Comparison of ENCODE assay signal across 16 cellular contexts in genomic region chr7:1843921-1844335, GRCh38.
DNase-seq lines count a peak whose midpoint lies in the region; ATAC-seq and TF ChIP-seq lines count a peak whose summit lies in the region.
"Had no signal": no experiment of that assay in that cellular context is flagged by ENCODE, and none has a peak within 500 bp of the region (broad histone marks: within the 10 kb centered on the region; RNA-seq: fewer than 3 reads in every experiment).

No MANE protein-coding gene starts in this region.

- H3K27me3 ChIP-seq in BE2C (no peaks in the 10 kb centered on the region), Peyer's patch (no peaks in the 10 kb centered on the region)

- H3K9me3 Mint-ChIP-seq in nephron, result no peaks in the 10 kb centered on the region
- H3K9me3 Mint-ChIP-seq: neural crest cell; T-helper 1 cell treated with Interleukin-12 subunit alpha and Interleukin-12 subunit beta and Interleukin-4 antibody, amounts not matched to agents 30 μg/mL and 1 μg/mL, for 36 hours had no signal

- peaks cover 17% of the 10 kb centered on the region for H3K27me3 Mint-ChIP-seq in nephron (ENCODE audit: low read depth)

- ATAC-seq in GM18502 (IDR thresholded peaks at IDR 0.05; ENCODE audit: poor library complexity, unreplicated experiment) (peak; percentile 74), GM18858 (IDR thresholded peaks at IDR 0.05; ENCODE audit: unreplicated experiment) (no peak)

- no peak for TF ChIP-seq CTCF in BE2C (IDR thresholded peaks at IDR 0.05; ENCODE audit: low read depth, low read length)
- no peak for TF ChIP-seq CTCF in Peyer's patch (IDR thresholded peaks at IDR 0.05)
- TF ChIP-seq CTCF in nephron (IDR thresholded peaks at IDR 0.05; ENCODE audit: unreplicated experiment in 3 of 3), result no peak

- H3K4me3 ChIP-seq in BE2C (ENCODE audit: low read depth, low read length) (no peak overlapping the region), Peyer's patch (no peak overlapping the region)

- DNase-seq in BE2C, result peak; percentile 11
- peak in 2 of 3 donors; percentile 18 to 38 for DNase-seq in Peyer's patch
- DNase-seq in GM03348 (ENCODE audit: low spot score), result no peak
- no peak for DNase-seq in nucleus accumbens (lab: John Stamatoyannopoulos, UW)
- DNase-seq: activated CD4-positive, CD25-positive, alpha-beta regulatory T cell; AML-193; GDM1; GOT3; NCI-H146; RPMI8226; stimulated activated CD4-positive, alpha-beta T cell treated with anti-CD3 and anti-CD28 coated beads, Interleukin-2, amount 100 ng/mL, for 48 hours had no signal

- no peak overlapping the region for H3K27ac ChIP-seq in Peyer's patch

- H3K4me3 Mint-ChIP-seq in nephron, result no peak overlapping the region
- H3K4me3 Mint-ChIP-seq: neural crest cell; T-helper 1 cell treated with Interleukin-12 subunit alpha and Interleukin-12 subunit beta and Interleukin-4 antibody, amounts not matched to agents 30 μg/mL and 1 μg/mL, for 36 hours had no signal

- peaks cover 8% of the 10 kb centered on the region for H3K4me1 ChIP-seq in BE2C
- no peaks in the 10 kb centered on the region for H3K4me1 ChIP-seq in Peyer's patch

- H3K36me3 ChIP-seq in BE2C (no peaks in the 10 kb centered on the region), Peyer's patch (no peaks in the 10 kb centered on the region)

- H3K9me3 ChIP-seq in BE2C (no peaks in the 10 kb centered on the region), Peyer's patch (no peaks in the 10 kb centered on the region)

- H3K36me3 Mint-ChIP-seq in nephron (ENCODE audit: low read depth), result no peaks in the 10 kb centered on the region

- TF ChIP-seq POLR2A in Peyer's patch (IDR thresholded peaks at IDR 0.05), result no peak

- H3K4me1 Mint-ChIP-seq in nephron, result peaks cover 22% of the 10 kb centered on the region

- H3K27ac Mint-ChIP-seq in nephron, result peak overlapping the region in 2 of 3 experiments; percentile 71 to 89
- H3K27ac Mint-ChIP-seq: T-helper 1 cell treated with Interleukin-12 subunit alpha and Interleukin-12 subunit beta and Interleukin-4 antibody, amounts not matched to agents 30 μg/mL and 1 μg/mL, for 36 hours had no signal

Comparison
In these comparisons a context has a peak if more than half of its experiments do, and no peak if none do; other contexts are left out.
1. DNase-seq: peak in BE2C (single experiment) and Peyer's patch (2 of 3); none in GM03348 (single experiment) and nucleus accumbens (0 of 56).